ENCODE assay signal across 14 cellular contexts in genomic region chr10:110522365-110522988, GRCh38. TPM values are rescaled to one million over a fixed set of nuclear protein-coding genes. Genes with fewer than 3 reads are reported as not detected.
DNase-seq lines count a peak whose midpoint lies in the region; ATAC-seq, FAIRE-seq and TF ChIP-seq lines count a peak whose summit lies in the region.
"Had no signal": no experiment of that assay in that cellular context is flagged by ENCODE, and none has a peak within 500 bp of the region (broad histone marks: within the 10 kb centered on the region; RNA-seq: fewer than 3 reads in every experiment).

No MANE protein-coding gene starts in this region.

- H3K9me3 Mint-ChIP-seq in activated CD4-positive, alpha-beta T cell treated with anti-CD3 and anti-CD28 coated beads, Interleukin-2, amount 10 ng/mL, durations not matched to agents 7 days and 5 days, result no peaks in the 10 kb centered on the region
- H3K9me3 Mint-ChIP-seq: naive thymus-derived CD8-positive, alpha-beta T cell had no signal

- no peak for TF ChIP-seq CTCF in bronchial epithelial cell (IDR thresholded peaks at IDR 0.05; ENCODE audit: insufficient read depth, low read length, severe bottlenecking)
- TF ChIP-seq CTCF in psoas muscle (IDR thresholded peaks at IDR 0.05), result no peak

- 91 to 98% (median 92%) methylated on average over 4 of the region's 4 CpGs for WGBS in psoas muscle, 3 donors

- H3K36me3 Mint-ChIP-seq in activated CD4-positive, alpha-beta T cell treated with anti-CD3 and anti-CD28 coated beads, Interleukin-2, amount 10 ng/mL, durations not matched to agents 7 days and 5 days (ENCODE audit: low read depth), result peaks cover 6% of the 10 kb centered on the region
- H3K36me3 Mint-ChIP-seq: naive thymus-derived CD8-positive, alpha-beta T cell had no signal

- no peak overlapping the region for H3K27ac Mint-ChIP-seq in activated CD4-positive, alpha-beta T cell treated with anti-CD3 and anti-CD28 coated beads, Interleukin-2, amount 10 ng/mL, durations not matched to agents 7 days and 5 days
- H3K27ac Mint-ChIP-seq: naive thymus-derived CD8-positive, alpha-beta T cell had no signal

- H3K4me3 ChIP-seq in bronchial epithelial cell (ENCODE audit: low read depth, low read length) (no peak overlapping the region), psoas muscle (no peak overlapping the region)
- H3K4me3 ChIP-seq: PC-9, smooth muscle cell, upper lobe of right lung had no signal

- H3K27ac ChIP-seq in psoas muscle, result no peak overlapping the region
- H3K27ac ChIP-seq: foreskin keratinocyte, PC-9, upper lobe of right lung had no signal

- H3K9me3 ChIP-seq in psoas muscle, result no peaks in the 10 kb centered on the region
- H3K9me3 ChIP-seq: upper lobe of right lung had no signal

- H3K36me3 ChIP-seq in bronchial epithelial cell (ENCODE audit: control insufficient read depth, insufficient read depth, low read length) (no peaks in the 10 kb centered on the region), psoas muscle (ENCODE audit: insufficient read depth in 1 of 2, low read depth in 1 of 2) (no peaks in the 10 kb centered on the region)
- H3K36me3 ChIP-seq: upper lobe of right lung had no signal

- no peak overlapping the region for H3K4me3 Mint-ChIP-seq in activated CD4-positive, alpha-beta T cell treated with anti-CD3 and anti-CD28 coated beads, Interleukin-2, amount 10 ng/mL, durations not matched to agents 7 days and 5 days
- H3K4me3 Mint-ChIP-seq: naive thymus-derived CD8-positive, alpha-beta T cell had no signal

- H3K4me1 Mint-ChIP-seq in activated CD4-positive, alpha-beta T cell treated with anti-CD3 and anti-CD28 coated beads, Interleukin-2, amount 10 ng/mL, durations not matched to agents 7 days and 5 days, result peaks cover 24% of the 10 kb centered on the region

- H3K27me3 ChIP-seq in bronchial epithelial cell (ENCODE audit: control insufficient read depth, insufficient read depth, low read length), result no peaks in the 10 kb centered on the region
- H3K27me3 ChIP-seq in psoas muscle (ENCODE audit: insufficient read depth in 3 of 3, low read length in 2 of 3), result no peaks in the 10 kb centered on the region
- H3K27me3 ChIP-seq: foreskin keratinocyte, upper lobe of right lung had no signal

- no peak for FAIRE-seq in bronchial epithelial cell (lab: Jason Lieb, UNC)

- POLR2A ChIA-PET in activated CD4-positive, alpha-beta T cell treated with anti-CD3 and anti-CD28 coated beads, Interleukin-2, amount 10 ng/mL, durations not matched to agents 7 days and 5 days (lab: Charles Lee), result no interaction called here

- H3K27me3 Mint-ChIP-seq in activated CD4-positive, alpha-beta T cell treated with anti-CD3 and anti-CD28 coated beads, Interleukin-2, amount 10 ng/mL, durations not matched to agents 7 days and 5 days, result peaks cover 5% of the 10 kb centered on the region
- H3K27me3 Mint-ChIP-seq: naive thymus-derived CD8-positive, alpha-beta T cell had no signal

- CTCF ChIA-PET in activated CD4-positive, alpha-beta T cell treated with anti-CD3 and anti-CD28 coated beads, Interleukin-2, amount 10 ng/mL, durations not matched to agents 7 days and 5 days (lab: Charles Lee), result interaction anchor here (0.7 to 1.7 kb wide), 4 partner anchors 9 to 24 kb away, joined by 3 to 5 read pairs (median 3); no protein-coding TSS in a partner anchor

- intact Hi-C loops in psoas muscle (cut with DNase I), result no loop called here

- no peak for ATAC-seq in psoas muscle
- ATAC-seq: foreskin keratinocyte; naive thymus-derived CD8-positive, alpha-beta T cell; upper lobe of right lung had no signal

- DNase-seq in activated CD4-positive, alpha-beta T cell treated with anti-CD3 and anti-CD28 coated beads, Interleukin-2, amount 10 ng/mL, durations not matched to agents 7 days and 5 days, result peak; percentile 37
- DNase-seq in activated CD4-positive, alpha-beta T cell treated with anti-CD3 and anti-CD28 coated beads for 4 hours, result no peak
- DNase-seq in MV-4-11 (lab: John Stamatoyannopoulos, UW) (peak; percentile 38), bronchial epithelial cell (ENCODE audit: low read depth) (peak; percentile 30), renal cortical epithelial cell (ENCODE audit: low read depth) (peak; percentile 64), retina (no peak), psoas muscle (no peak), DMS79 treated with DMSO at 0.1 percent for 48 hours (lab: John Stamatoyannopoulos, UW) (no peak)
- DNase-seq: DMS79; naive thymus-derived CD8-positive, alpha-beta T cell; PC-9; upper lobe of right lung had no signal

- H3K4me1 ChIP-seq in psoas muscle, result no peaks in the 10 kb centered on the region
- H3K4me1 ChIP-seq: upper lobe of right lung had no signal

RNA-seq across cellular contexts. Expression of gene DUSP5, which starts 24.8 kb away (rescaled TPM):
- total RNA-seq in activated CD4-positive, alpha-beta T cell treated with anti-CD3 and anti-CD28 coated beads, Interleukin-2, amount 10 ng/mL, durations not matched to agents 7 days and 5 days, result 10 to 100 TPM; 24.8 to 25.9 TPM
- total RNA-seq in bronchial epithelial cell (40.1 and 115 TPM in 2 replicates), renal cortical epithelial cell (8.2 and 62.2 TPM in 2 replicates), psoas muscle (1 to 10 TPM; 1.3 to 2.9 (median 2.4) TPM)
- 10 to 100 TPM in 1 of 3 donors, 1 to 10 TPM in 2; 1.2 to 77.5 (median 1.9) TPM for polyA plus RNA-seq in psoas muscle

RNA-seq across cellular contexts. Expression of gene SMC3, which starts 45.0 kb away (rescaled TPM):
- total RNA-seq in activated CD4-positive, alpha-beta T cell treated with anti-CD3 and anti-CD28 coated beads, Interleukin-2, amount 10 ng/mL, durations not matched to agents 7 days and 5 days, result 10 to 100 TPM; 78.7 to 82.6 TPM
- total RNA-seq in bronchial epithelial cell (16.5 and 19.5 TPM in 2 replicates), renal cortical epithelial cell (20.1 and 39.3 TPM in 2 replicates), psoas muscle (10 to 100 TPM; 18.4 to 20.6 (median 19.5) TPM)
- 10 to 100 TPM; 15.3 to 25.3 (median 15.4) TPM for polyA plus RNA-seq in psoas muscle

Comparison
In these comparisons a context has a peak if more than half of its experiments do, and no peak if none do; other contexts are left out.
1. DNase-seq: peak in activated CD4-positive, alpha-beta T cell treated with anti-CD3 and anti-CD28 coated beads, Interleukin-2, amount 10 ng/mL, durations not matched to agents 7 days and 5 days (single experiment), MV-4-11 (single experiment), bronchial epithelial cell (single experiment) and renal cortical epithelial cell (single experiment); none in activated CD4-positive, alpha-beta T cell treated with anti-CD3 and anti-CD28 coated beads for 4 hours (0 of 2), retina (single experiment), psoas muscle (0 of 2) and DMS79 treated with DMSO at 0.1 percent for 48 hours (single experiment).